ENCODE assay signal across 8 cellular contexts in the genomic region with DNA sequence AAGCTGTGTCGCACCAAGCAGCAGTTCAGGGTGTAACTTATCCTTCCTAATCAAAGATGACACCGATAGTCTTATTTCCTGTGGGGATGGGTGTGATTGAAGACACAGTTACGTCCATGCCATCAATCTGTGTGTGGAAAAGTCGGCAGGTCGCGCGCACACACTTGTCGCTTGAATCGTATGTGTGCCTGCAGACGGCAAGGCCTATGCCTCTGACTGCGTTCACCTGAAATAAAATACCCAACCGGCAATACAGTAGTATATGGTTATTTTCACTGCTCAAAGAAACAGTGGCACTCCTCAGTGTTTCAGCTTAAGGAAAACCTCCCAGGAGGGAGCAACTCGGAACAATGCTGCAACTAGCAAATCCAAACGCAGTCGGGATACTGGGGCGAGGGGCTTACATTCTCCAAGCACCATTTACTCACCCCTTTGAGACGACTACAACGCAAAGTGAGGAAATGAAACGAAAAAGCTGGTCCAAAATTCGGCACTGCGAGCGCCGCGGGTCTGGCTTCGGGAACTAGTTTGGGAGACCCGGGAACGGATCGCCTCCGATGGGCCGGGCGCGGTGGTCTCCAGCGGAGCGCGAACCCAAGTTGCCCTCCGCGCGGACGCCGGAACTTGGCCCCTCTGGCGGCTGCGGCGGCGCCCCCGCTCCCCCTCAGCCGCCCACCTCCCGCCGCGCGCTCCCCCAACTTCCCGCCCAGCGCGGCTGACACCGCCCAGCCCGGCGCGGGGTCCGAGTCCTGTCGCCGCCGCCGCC. TPM values are rescaled to one million over a fixed set of nuclear protein-coding genes. Genes with fewer than 3 reads are reported as not detected.
DNase-seq lines count a peak whose midpoint lies in the region; ATAC-seq and TF ChIP-seq lines count a peak whose summit lies in the region.

No MANE protein-coding gene starts in this region.

- TF ChIP-seq CTCF in CD14-positive monocyte (IDR thresholded peaks at IDR 0.05) = no peak
- no peak for TF ChIP-seq CTCF in brain (conservative IDR thresholded peaks at IDR 0.05)
- TF ChIP-seq CTCF in spleen (IDR thresholded peaks at IDR 0.05 in 8 of 11, conservative IDR thresholded peaks at IDR 0.05 in 3 of 11) = no peak

- H3K4me1 Mint-ChIP-seq in CD14-positive monocyte = peaks cover 53% of the 10 kb centered on the region
- peaks cover 61% of the 10 kb centered on the region for H3K4me1 Mint-ChIP-seq in brain

- WGBS in spleen, 5 donors = 1 to 7% (median 1%) methylated on average over 25 to 62 of the region's 62 CpGs

- H3K27me3 Mint-ChIP-seq in CD14-positive monocyte (ENCODE audit: low read depth in 3 of 3) (peaks cover 0 to 2% (median 0%) of the 10 kb centered on the region in 3 donors), brain (peaks cover 28% of the 10 kb centered on the region)

- peaks cover 0 to 1% (median 0%) of the 10 kb centered on the region in 7 donors for H3K9me3 Mint-ChIP-seq in CD14-positive monocyte
- H3K9me3 Mint-ChIP-seq in brain = peaks cover 0 to 4% (median 0%) of the 10 kb centered on the region in 5 experiments

- peak overlapping the region; percentile 83 to 95 (median 90) for H3K27ac Mint-ChIP-seq in CD14-positive monocyte
- H3K27ac Mint-ChIP-seq in brain = peak overlapping the region; percentile 95 to 98 (median 96)

- peak overlapping the region; percentile 47 to 87 (median 78) for H3K4me3 ChIP-seq in spleen

- H3K4me3 Mint-ChIP-seq in CD14-positive monocyte (peak overlapping the region; percentile 91 to 98), brain (peak overlapping the region; percentile 98 to 100 (median 99))

- no peaks in the 10 kb centered on the region for H3K36me3 ChIP-seq in spleen

- DNase-seq in CD14-positive monocyte (ENCODE audit: low spot score) (no peak), T-helper 1 cell (peak in 4 of 5 donors; percentile 16 to 44 (median 32)), inferior parietal cortex (ENCODE audit: extremely low spot score) (peak; percentile 32), spleen (peak; percentile 84), NCI-H2029 (lab: John Stamatoyannopoulos, UW) (no peak)

- H3K27ac ChIP-seq in spleen = peak overlapping the region; percentile 90 to 97 (median 94)

- ATAC-seq in GM19395 (IDR thresholded peaks at IDR 0.05; ENCODE audit: unreplicated experiment) (peak; percentile 31), HG03457 (IDR thresholded peaks at IDR 0.05; ENCODE audit: unreplicated experiment) (peak; percentile 6)

- intact Hi-C loops in CD14-positive monocyte (cut with micrococcal nuclease) (no loop called here), spleen (cut with DNase I; ENCODE audit: low total_unique reads) (no loop called here)

- no peaks in the 10 kb centered on the region for H3K27me3 ChIP-seq in spleen (replicated peaks in 1 of 7)

- peaks cover 32 to 78% (median 60%) of the 10 kb centered on the region in 6 donors for H3K4me1 ChIP-seq in spleen

- H3K9me3 ChIP-seq in spleen = no peaks in the 10 kb centered on the region

- H3K36me3 Mint-ChIP-seq in CD14-positive monocyte (no peaks in the 10 kb centered on the region), brain (no peaks in the 10 kb centered on the region)

- TF ChIP-seq POLR2A in spleen (IDR thresholded peaks at IDR 0.05) = no peak

RNA-seq across cellular contexts. Expression of a gene that starts 0.7 kb away (rescaled TPM):
- polyA plus RNA-seq in CD14-positive monocyte = 10 to 100 TPM; 14.2 to 16.9 TPM
- 10.8 TPM for polyA plus RNA-seq in brain (ENCODE audit: insufficient read depth, low read depth, low replicate concordance)
- 10 to 100 TPM; 50.9 to 78.4 (median 76.2) TPM for total RNA-seq in spleen
- polyA plus RNA-seq in spleen = 10 to 100 TPM; 12.2 to 21.0 (median 13.3) TPM

RNA-seq across cellular contexts. Expression of a gene that starts 20.5 kb away (rescaled TPM):
- polyA plus RNA-seq in CD14-positive monocyte (100 to 1,000 TPM; 272 to 302 TPM), brain (ENCODE audit: insufficient read depth, low read depth, low replicate concordance) (74.2 TPM), spleen (1 to 10 TPM; 4.2 to 9.4 (median 4.4) TPM)
- total RNA-seq in spleen = 10 to 100 TPM; 11.5 to 46.0 (median 24.4) TPM

Comparison
In these comparisons a context has a peak if more than half of its experiments do, and no peak if none do; other contexts are left out.
1. DNase-seq: peak in T-helper 1 cell (4 of 5), inferior parietal cortex (single experiment) and spleen (single experiment); none in CD14-positive monocyte (single experiment) and NCI-H2029 (single experiment).